ENCODE assay signal across 16 cellular contexts in the genomic region with DNA sequence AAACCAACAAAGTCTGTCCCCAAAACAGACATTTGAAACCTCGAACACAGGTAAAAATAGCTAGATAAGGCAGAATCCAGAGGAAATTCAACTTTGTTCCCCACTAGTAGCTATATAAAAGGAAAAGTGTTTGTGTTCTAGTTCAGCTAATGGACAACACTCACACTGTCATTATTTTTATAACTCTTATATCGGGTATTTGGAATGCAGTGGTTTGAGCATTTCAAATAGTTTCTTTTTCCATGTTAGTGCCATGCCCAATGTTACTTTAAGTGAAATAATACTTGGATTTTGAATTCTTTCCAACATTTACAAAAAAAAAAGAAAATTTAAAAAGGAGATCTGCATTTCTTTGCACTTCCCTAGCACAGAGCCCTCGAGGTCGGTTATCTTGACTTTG.
A peak's percentile ranks its signal among the peaks of the same experiment; 100 is the strongest.
DNase-seq lines count a peak whose midpoint lies in the region; ATAC-seq and TF ChIP-seq lines count a peak whose summit lies in the region.
"Had no signal": no experiment of that assay in that cellular context is flagged by ENCODE, and none has a peak within 500 bp of the region (broad histone marks: within the 10 kb centered on the region; RNA-seq: fewer than 3 reads in every experiment).

No MANE protein-coding gene starts in this region.

- peaks cover 4% of the 10 kb centered on the region for H3K36me3 ChIP-seq in fibroblast of lung (ENCODE audit: control insufficient read depth, insufficient read depth, low read length)
- no peaks in the 10 kb centered on the region for H3K36me3 ChIP-seq in osteoblast (ENCODE audit: insufficient read depth, low read length)
- H3K36me3 ChIP-seq in upper lobe of right lung = peaks cover 12% of the 10 kb centered on the region

- H3K36me3 Mint-ChIP-seq in CD14-positive monocyte = peaks cover 0 to 4% of the 10 kb centered on the region in 2 donors
- H3K36me3 Mint-ChIP-seq: CD4-positive, alpha-beta memory T cell had no signal

- intact Hi-C loops in CD14-positive monocyte (cut with micrococcal nuclease) = no loop called here
- intact Hi-C loops in upper lobe of right lung (cut with DNase I) = no loop called here

- TF ChIP-seq CTCF in fibroblast of lung (conservative IDR thresholded peaks at IDR 0.05 in 1 of 2, IDR thresholded peaks at IDR 0.05 in 1 of 2; ENCODE audit: low read depth in 1 of 2, low read length in 2 of 2) = no peak
- no peak for TF ChIP-seq CTCF in osteoblast (IDR thresholded peaks at IDR 0.05; ENCODE audit: extremely low read depth, low read depth, low read length)
- no peak for TF ChIP-seq CTCF in CD14-positive monocyte (IDR thresholded peaks at IDR 0.05)
- TF ChIP-seq CTCF in upper lobe of right lung (IDR thresholded peaks at IDR 0.05) = no peak

- no peak overlapping the region for H3K27ac ChIP-seq in fibroblast of lung (ENCODE audit: insufficient read depth, low read length)
- no peak overlapping the region for H3K27ac ChIP-seq in osteoblast (ENCODE audit: low read depth, low read length)
- H3K27ac ChIP-seq in upper lobe of right lung = no peak overlapping the region
- H3K27ac ChIP-seq: A549 had no signal

- H4K20me1 ChIP-seq in fibroblast of lung (ENCODE audit: control insufficient read depth, extremely low read depth, insufficient read depth, low read length) = no peaks in the 10 kb centered on the region
- no peaks in the 10 kb centered on the region for H4K20me1 ChIP-seq in osteoblast (ENCODE audit: insufficient read depth, low read length)

- no peaks in the 10 kb centered on the region for H3K27me3 ChIP-seq in fibroblast of lung (ENCODE audit: control insufficient read depth, insufficient read depth, low read length)
- no peaks in the 10 kb centered on the region for H3K27me3 ChIP-seq in osteoblast (ENCODE audit: insufficient read depth, low read length)
- H3K27me3 ChIP-seq in upper lobe of right lung = no peaks in the 10 kb centered on the region

- no peak overlapping the region for H3K4me3 Mint-ChIP-seq in CD14-positive monocyte
- H3K4me3 Mint-ChIP-seq: B cell; CD4-positive, alpha-beta memory T cell had no signal

- H3K27ac Mint-ChIP-seq in CD14-positive monocyte = no peak overlapping the region
- H3K27ac Mint-ChIP-seq: B cell; CD4-positive, alpha-beta memory T cell had no signal

- H3K4me2 ChIP-seq in fibroblast of lung (ENCODE audit: extremely low read depth, insufficient read depth, low read length) (no peak overlapping the region), osteoblast (ENCODE audit: insufficient read depth, low read length) (no peak overlapping the region)
- H3K4me2 ChIP-seq: A549 had no signal

- DNase-seq in AG20443 (ENCODE audit: low spot score) = peak; percentile 9
- DNase-seq in NCI-H226 = peak; percentile 10
- DNase-seq in fibroblast of lung (ENCODE audit: low read depth in 2 of 2) = peak; percentile 18 to 28
- peak; percentile 42 for DNase-seq in osteoblast (ENCODE audit: insufficient read length, low spot score, missing footprints)
- no peak for DNase-seq in CD14-positive monocyte (ENCODE audit: low spot score)
- DNase-seq in upper lobe of right lung = no peak
- DNase-seq in SKM-1 (lab: John Stamatoyannopoulos, UW; ENCODE audit: unreplicated experiment) = no peak
- DNase-seq: CD4-positive, alpha-beta memory T cell; NCI-H1048; NCI-H2107; NCI-H345; NCI-H69; NK-92 treated with Interleukin-12 subunit alpha and Interleukin-12 subunit beta, amount 100 ng/mL, for 24 hours had no signal

- H3K9me3 ChIP-seq in fibroblast of lung (ENCODE audit: control insufficient read depth, insufficient read depth, low read depth, low read length) = no peaks in the 10 kb centered on the region
- H3K9me3 ChIP-seq in osteoblast (ENCODE audit: low read depth, low read length) = no peaks in the 10 kb centered on the region
- no peaks in the 10 kb centered on the region for H3K9me3 ChIP-seq in upper lobe of right lung
- H3K9me3 ChIP-seq: A549 had no signal

- H3K4me3 ChIP-seq in fibroblast of lung (replicated peaks in 1 of 4; ENCODE audit: control extremely low read depth in 1 of 4, insufficient read depth in 1 of 4, low read depth in 3 of 4, low read length in 4 of 4) (no peak overlapping the region), osteoblast (ENCODE audit: insufficient read depth, low read length) (no peak overlapping the region), upper lobe of right lung (no peak overlapping the region)
- H3K4me3 ChIP-seq: A549 had no signal

- H2AFZ ChIP-seq in fibroblast of lung (ENCODE audit: low read length) = no peak overlapping the region
- no peak overlapping the region for H2AFZ ChIP-seq in osteoblast (ENCODE audit: low read length)

- H3K9ac ChIP-seq in fibroblast of lung (ENCODE audit: insufficient read depth, low read length) = no peak overlapping the region

- no peaks in the 10 kb centered on the region for H3K79me2 ChIP-seq in fibroblast of lung (ENCODE audit: control insufficient read depth, insufficient read depth, low read length)
- H3K79me2 ChIP-seq in osteoblast (ENCODE audit: insufficient read depth, low read length) = no peaks in the 10 kb centered on the region

- ATAC-seq in GM19351 (IDR thresholded peaks at IDR 0.05; ENCODE audit: unreplicated experiment) (no peak), upper lobe of right lung (no peak)
- ATAC-seq: A549 had no signal

- H3K9me3 Mint-ChIP-seq in CD14-positive monocyte = peaks cover 0 to 3% (median 0%) of the 10 kb centered on the region in 7 donors

- peaks cover 11% of the 10 kb centered on the region for H3K4me1 Mint-ChIP-seq in CD14-positive monocyte
- H3K4me1 Mint-ChIP-seq: CD4-positive, alpha-beta memory T cell had no signal

- H3K27me3 Mint-ChIP-seq in CD14-positive monocyte (ENCODE audit: low read depth in 3 of 3) = peaks cover 0 to 3% (median 1%) of the 10 kb centered on the region in 3 donors
- H3K27me3 Mint-ChIP-seq: B cell had no signal

- H3K4me1 ChIP-seq in fibroblast of lung (ENCODE audit: control insufficient read depth, extremely low read depth, insufficient read depth, low read length) (peaks cover 2% of the 10 kb centered on the region), osteoblast (ENCODE audit: insufficient read depth, low read length) (peaks cover under 1% of the 10 kb centered on the region), upper lobe of right lung (peaks cover 5% of the 10 kb centered on the region)
- H3K4me1 ChIP-seq: A549 had no signal

Comparison
In these comparisons a context has a peak if more than half of its experiments do, and no peak if none do; other contexts are left out.
1. DNase-seq: peak in AG20443 (single experiment), NCI-H226 (single experiment), fibroblast of lung (2 of 2) and osteoblast (single experiment); none in CD14-positive monocyte (single experiment), upper lobe of right lung (single experiment) and SKM-1 (single experiment).